Comparison of ENCODE assay signal across 10 cellular contexts in the genomic region with DNA sequence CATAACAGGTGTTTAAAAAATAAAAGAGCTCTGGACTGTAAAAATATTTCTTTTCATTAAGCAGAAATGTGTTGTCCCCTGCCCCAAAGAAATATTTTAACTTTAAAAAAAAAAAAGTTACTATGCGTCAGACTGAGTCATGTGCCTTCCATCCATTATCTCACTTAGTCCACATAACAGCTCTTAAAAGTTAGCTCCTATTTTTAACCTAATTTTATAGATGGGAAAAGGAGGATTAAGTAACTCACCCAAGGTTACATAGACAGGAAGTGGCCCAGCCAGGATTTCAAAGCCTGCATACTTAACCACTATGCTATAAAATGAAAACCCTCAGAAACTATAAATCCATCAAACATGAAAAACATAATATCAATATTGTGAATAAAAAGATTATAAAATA.
DNase-seq lines count a peak whose midpoint lies in the region; ATAC-seq and TF ChIP-seq lines count a peak whose summit lies in the region.
"Had no signal": no experiment of that assay in that cellular context is flagged by ENCODE, and none has a peak within 500 bp of the region (broad histone marks: within the 10 kb centered on the region; RNA-seq: fewer than 3 reads in every experiment).

No MANE protein-coding gene starts in this region.

- no peak for TF ChIP-seq CTCF in cardiac fibroblast (IDR thresholded peaks at IDR 0.05; ENCODE audit: low read depth, low read length)
- no peak for TF ChIP-seq CTCF in retinal pigment epithelial cell (conservative IDR thresholded peaks at IDR 0.05; ENCODE audit: low read depth, low read length)

- no peak for ATAC-seq in GM18861 (IDR thresholded peaks at IDR 0.05; ENCODE audit: unreplicated experiment)

- DNase-seq in GM04504 (ENCODE audit: low read depth) (peak; percentile 54), NOMO-1 (lab: John Stamatoyannopoulos, UW; ENCODE audit: unreplicated experiment in 2 of 2) (peak; percentile 34 to 67), cardiac fibroblast (ENCODE audit: low read depth in 2 of 2) (peak; percentile 55 to 76), retinal pigment epithelial cell (ENCODE audit: low read depth) (peak; percentile 54), NCI-H2227 treated with DMSO at 0.1 percent for 48 hours (lab: John Stamatoyannopoulos, UW) (no peak), inferior parietal cortex (ENCODE audit: extremely low spot score) (no peak), NCI-H524 treated with DMSO at 0.1 percent for 48 hours (lab: John Stamatoyannopoulos, UW) (no peak)
- DNase-seq: hypothalamus, NCI-H2081 treated with DMSO at 0.1 percent for 48 hours had no signal

- H3K4me3 ChIP-seq in cardiac fibroblast (replicated peaks in 1 of 2; ENCODE audit: low read depth in 2 of 2, low read length in 2 of 2) (no peak overlapping the region), retinal pigment epithelial cell (ENCODE audit: low read length) (no peak overlapping the region)

Comparison
In these comparisons a context has a peak if more than half of its experiments do, and no peak if none do; other contexts are left out.
1. DNase-seq: peak in GM04504 (single experiment), NOMO-1 (2 of 2), cardiac fibroblast (2 of 2) and retinal pigment epithelial cell (single experiment); none in NCI-H2227 treated with DMSO at 0.1 percent for 48 hours (single experiment), inferior parietal cortex (single experiment) and NCI-H524 treated with DMSO at 0.1 percent for 48 hours (single experiment).